In genomic region chr5:10576121-10576789, GRCh38 we compare ENCODE assay signal across 1 cellular context.
TF ChIP-seq lines count a peak whose summit lies in the region.

No MANE protein-coding gene starts in this region.

TF ChIP-seq in HepG2, 621 proteins besides CTCF, POLR2A, EP300 and RAD21 (continued from another document):
- TF ChIP-seq ZBTB39 (CRISPR knock-in tag; IDR thresholded peaks at IDR 0.05): no peak
